ENCODE assay signal across 13 cellular contexts in the genomic region with DNA sequence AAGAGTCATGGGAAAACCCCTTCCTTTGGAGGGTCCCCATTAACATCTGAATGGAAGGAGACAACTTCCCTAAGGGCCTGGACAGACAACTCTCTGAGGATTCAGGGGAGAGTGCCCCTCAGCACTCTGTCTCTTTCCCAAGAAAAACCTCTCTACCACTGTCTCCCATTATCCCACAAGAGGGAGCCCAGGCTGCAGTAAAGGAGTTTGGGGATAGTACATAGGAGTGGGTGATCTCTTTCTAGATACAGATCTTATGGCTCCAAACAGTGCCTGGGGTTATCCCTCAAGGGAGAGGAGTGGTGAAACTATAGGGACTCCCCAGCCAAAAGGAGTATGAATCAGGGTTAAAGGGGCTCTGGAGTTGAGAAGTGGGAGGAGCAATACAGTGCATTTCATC. TPM values are rescaled to one million over a fixed set of nuclear protein-coding genes. Genes with fewer than 3 reads are reported as not detected.
DNase-seq lines count a peak whose midpoint lies in the region; ATAC-seq and TF ChIP-seq lines count a peak whose summit lies in the region.
"Had no signal": no experiment of that assay in that cellular context is flagged by ENCODE, and none has a peak within 500 bp of the region (broad histone marks: within the 10 kb centered on the region; RNA-seq: fewer than 3 reads in every experiment).

No MANE protein-coding gene starts in this region.

- H3K4me1 Mint-ChIP-seq in brain: peaks cover 13% of the 10 kb centered on the region
- H3K4me1 Mint-ChIP-seq in activated CD4-positive, alpha-beta memory T cell treated with anti-CD3 and anti-CD28 coated beads for 36 hours (ENCODE audit: low read depth): peaks cover 15% of the 10 kb centered on the region

- H3K4me1 ChIP-seq in lower lobe of right lung: peaks cover 9% of the 10 kb centered on the region
- H3K4me1 ChIP-seq: gastrocnemius medialis had no signal

- no peaks in the 10 kb centered on the region for H3K9me3 ChIP-seq in lower lobe of right lung
- H3K9me3 ChIP-seq: adrenal gland, gastrocnemius medialis had no signal

- H3K4me3 ChIP-seq in BJ (ENCODE audit: low read depth, low read length) (no peak overlapping the region), lower lobe of right lung (no peak overlapping the region)
- H3K4me3 ChIP-seq: adrenal gland, gastrocnemius medialis had no signal

- no peak overlapping the region for H3K27ac ChIP-seq in lower lobe of right lung
- H3K27ac ChIP-seq: adrenal gland, gastrocnemius medialis had no signal

- H3K27ac Mint-ChIP-seq in brain: peak overlapping the region in 1 of 5 experiments; percentile 33
- H3K27ac Mint-ChIP-seq in activated CD4-positive, alpha-beta memory T cell treated with anti-CD3 and anti-CD28 coated beads for 36 hours: no peak overlapping the region
- H3K27ac Mint-ChIP-seq: naive thymus-derived CD8-positive, alpha-beta T cell had no signal

- no peak for DNase-seq in BJ (ENCODE audit: low read depth)
- DNase-seq in HT-29 (ENCODE audit: low spot score): peak; percentile 30
- DNase-seq in lower lobe of right lung: no peak
- no peak for DNase-seq in activated CD4-positive, alpha-beta memory T cell treated with anti-CD3 and anti-CD28 coated beads for 36 hours
- DNase-seq: activated CD4-positive, alpha-beta T cell treated with anti-CD3 and anti-CD28 coated beads for 4 hours; adrenal gland; gastrocnemius medialis; naive thymus-derived CD8-positive, alpha-beta T cell had no signal

- ATAC-seq in lower lobe of right lung: no peak
- ATAC-seq in GM19452 (IDR thresholded peaks at IDR 0.05; ENCODE audit: unreplicated experiment): no peak
- no peak for ATAC-seq in GM21825 (IDR thresholded peaks at IDR 0.05; ENCODE audit: unreplicated experiment)
- no peak for ATAC-seq in GM19035 (IDR thresholded peaks at IDR 0.05; ENCODE audit: unreplicated experiment)
- ATAC-seq: gastrocnemius medialis; naive thymus-derived CD8-positive, alpha-beta T cell had no signal

- H3K36me3 ChIP-seq in BJ (ENCODE audit: control insufficient read depth, insufficient read depth, low read length) (no peaks in the 10 kb centered on the region), lower lobe of right lung (no peaks in the 10 kb centered on the region)
- H3K36me3 ChIP-seq: adrenal gland, gastrocnemius medialis had no signal

- POLR2A ChIA-PET in BJ (lab: Charles Lee): no interaction called here
- POLR2A ChIA-PET in activated CD4-positive, alpha-beta memory T cell treated with anti-CD3 and anti-CD28 coated beads for 36 hours (lab: Charles Lee): interaction anchor here (1.1 kb wide), 1 partner anchor 8 kb away, joined by 3 read pairs; the partner anchor contains the start of gene ARF3

- CTCF ChIA-PET in BJ (lab: Yijun Ruan, JAX): interaction anchor here (1.4 to 30.1 kb wide), 3 partner anchors 12 to 28 kb away, joined by 3 to 757 read pairs (median 89); partner anchors contain the start of genes DDN and WNT1
- CTCF ChIA-PET in activated CD4-positive, alpha-beta memory T cell treated with anti-CD3 and anti-CD28 coated beads for 36 hours (lab: Charles Lee): interaction anchor here (0.7 to 15.5 kb wide), 2 partner anchors 17 to 75 kb away, joined by 3 to 202 read pairs; partner anchors contain the start of gene WNT1

- peaks cover 94% of the 10 kb centered on the region for H3K27me3 Mint-ChIP-seq in brain
- peaks cover 5% of the 10 kb centered on the region for H3K27me3 Mint-ChIP-seq in activated CD4-positive, alpha-beta memory T cell treated with anti-CD3 and anti-CD28 coated beads for 36 hours

- TF ChIP-seq CTCF in BJ (IDR thresholded peaks at IDR 0.05; ENCODE audit: insufficient read depth, low read depth, low read length) (peak; percentile 57), brain (conservative IDR thresholded peaks at IDR 0.05) (peak; percentile 45 to 50), lower lobe of right lung (IDR thresholded peaks at IDR 0.05) (peak; percentile 8)

- intact Hi-C loops in lower lobe of right lung (cut with DNase I): no loop called here
- intact Hi-C loops in activated CD4-positive, alpha-beta memory T cell treated with anti-CD3 and anti-CD28 coated beads for 36 hours (cut with micrococcal nuclease): no loop called here

- peaks cover 0 to 2% (median 0%) of the 10 kb centered on the region in 5 experiments for H3K9me3 Mint-ChIP-seq in brain
- no peaks in the 10 kb centered on the region for H3K9me3 Mint-ChIP-seq in activated CD4-positive, alpha-beta memory T cell treated with anti-CD3 and anti-CD28 coated beads for 36 hours
- H3K9me3 Mint-ChIP-seq: naive thymus-derived CD8-positive, alpha-beta T cell had no signal

- peak overlapping the region in 1 of 5 experiments; percentile 44 for H3K4me3 Mint-ChIP-seq in brain
- no peak overlapping the region for H3K4me3 Mint-ChIP-seq in activated CD4-positive, alpha-beta memory T cell treated with anti-CD3 and anti-CD28 coated beads for 36 hours
- H3K4me3 Mint-ChIP-seq: naive thymus-derived CD8-positive, alpha-beta T cell had no signal

- H3K36me3 Mint-ChIP-seq in brain: no peaks in the 10 kb centered on the region
- H3K36me3 Mint-ChIP-seq in activated CD4-positive, alpha-beta memory T cell treated with anti-CD3 and anti-CD28 coated beads for 36 hours: no peaks in the 10 kb centered on the region
- H3K36me3 Mint-ChIP-seq: naive thymus-derived CD8-positive, alpha-beta T cell had no signal

- H3K27me3 ChIP-seq in BJ (ENCODE audit: control insufficient read depth, insufficient read depth, low read length) (peaks cover 8% of the 10 kb centered on the region), lower lobe of right lung (ENCODE audit: low read depth) (peaks cover 8% of the 10 kb centered on the region)

RNA-seq across cellular contexts. Expression of gene WNT10B, which starts 6.1 kb away (rescaled TPM):
- 0.63 and 0.76 TPM in 2 replicates for polyA plus RNA-seq in BJ (2011; rRNA removed)
- polyA minus RNA-seq in BJ (2011; rRNA and poly(A)+ RNA removed): 0.24 and 0.41 TPM in 2 replicates
- 0.16 and 0.71 TPM in 2 replicates for total RNA-seq in HT-29 (2014; rRNA removed; shearing (Covaris generic))
- polyA plus RNA-seq in brain (ENCODE audit: insufficient read depth, low read depth, low replicate concordance): 2.4 TPM
- 0.77 TPM for total RNA-seq in lower lobe of right lung
- under 1 TPM; 0.10 to 0.21 TPM for total RNA-seq in activated CD4-positive, alpha-beta memory T cell treated with anti-CD3 and anti-CD28 coated beads for 36 hours
- total RNA-seq: gastrocnemius medialis had no signal

RNA-seq across cellular contexts. Expression of gene ARF3, which starts 8.2 kb away (rescaled TPM):
- 233 and 292 TPM in 2 replicates for polyA plus RNA-seq in BJ (2011; rRNA removed)
- polyA minus RNA-seq in BJ (2011; rRNA and poly(A)+ RNA removed): 54.4 and 104 TPM in 2 replicates
- 76.3 and 76.9 TPM in 2 replicates for total RNA-seq in HT-29 (2014; rRNA removed; shearing (Covaris generic))
- 201 TPM for polyA plus RNA-seq in brain (ENCODE audit: insufficient read depth, low read depth, low replicate concordance)
- total RNA-seq in lower lobe of right lung: 155 TPM
- total RNA-seq in activated CD4-positive, alpha-beta memory T cell treated with anti-CD3 and anti-CD28 coated beads for 36 hours: 100 to 1,000 TPM; 110 to 121 TPM

RNA-seq across cellular contexts. Expression of gene WNT1, which starts 12.7 kb away (rescaled TPM):
- polyA plus RNA-seq in BJ (2011; rRNA removed) (not detected in 2 replicates), brain (ENCODE audit: insufficient read depth, low read depth, low replicate concordance) (not detected)
- polyA minus RNA-seq in BJ (2011; rRNA and poly(A)+ RNA removed): not detected in 2 replicates
- not detected in 2 replicates for total RNA-seq in HT-29 (2014; rRNA removed; shearing (Covaris generic))
- not detected for total RNA-seq in lower lobe of right lung
- not detected for total RNA-seq in activated CD4-positive, alpha-beta memory T cell treated with anti-CD3 and anti-CD28 coated beads for 36 hours
- total RNA-seq: adrenal gland, gastrocnemius medialis, urinary bladder had no signal
- polyA plus RNA-seq: adrenal gland, urinary bladder had no signal

RNA-seq across cellular contexts. Expression of gene DDN, which starts 33.7 kb away (rescaled TPM):
- polyA plus RNA-seq in BJ (2011; rRNA removed) (0.02 and 0.07 TPM in 2 replicates), brain (ENCODE audit: insufficient read depth, low read depth, low replicate concordance) (41.5 TPM)
- polyA minus RNA-seq in BJ (2011; rRNA and poly(A)+ RNA removed): 0.10 TPM in 1 of 2 replicates, not detected in the other
- 0.66 and 0.83 TPM in 2 replicates for total RNA-seq in HT-29 (2014; rRNA removed; shearing (Covaris generic))
- total RNA-seq in lower lobe of right lung: not detected
- total RNA-seq in activated CD4-positive, alpha-beta memory T cell treated with anti-CD3 and anti-CD28 coated beads for 36 hours: under 1 TPM; 0.22 to 0.26 TPM
- polyA plus RNA-seq: naive thymus-derived CD8-positive, alpha-beta T cell; urinary bladder had no signal

RNA-seq across cellular contexts. Expression of gene FKBP11, which starts 40.2 kb away (rescaled TPM):
- polyA plus RNA-seq in BJ (2011; rRNA removed) (100 and 134 TPM in 2 replicates), brain (ENCODE audit: insufficient read depth, low read depth, low replicate concordance) (2.8 TPM)
- polyA minus RNA-seq in BJ (2011; rRNA and poly(A)+ RNA removed): 51.0 and 92.1 TPM in 2 replicates
- 16.5 and 19.1 TPM in 2 replicates for total RNA-seq in HT-29 (2014; rRNA removed; shearing (Covaris generic))
- 24.9 TPM for total RNA-seq in lower lobe of right lung
- 10 to 100 TPM; 82.0 to 89.0 TPM for total RNA-seq in activated CD4-positive, alpha-beta memory T cell treated with anti-CD3 and anti-CD28 coated beads for 36 hours
